Comparison of ENCODE assay signal across 8 cellular contexts in genomic region chr6:85679445-85680123, GRCh38. TPM values are rescaled to one million over a fixed set of nuclear protein-coding genes. Genes with fewer than 3 reads are reported as not detected.
DNase-seq lines count a peak whose midpoint lies in the region; ATAC-seq and TF ChIP-seq lines count a peak whose summit lies in the region.

No MANE protein-coding gene starts in this region.

- 26 to 37% (median 33%) methylated on average over 14 of the region's 14 CpGs for WGBS in spleen, 5 donors

- peaks cover 24 to 52% (median 42%) of the 10 kb centered on the region in 6 donors for H3K4me1 ChIP-seq in spleen

- DNase-seq in NCI-H748 treated with DMSO at 0.1 percent for 48 hours (lab: John Stamatoyannopoulos, UW) (peak; percentile 6), NCI-H748 (lab: John Stamatoyannopoulos, UW; ENCODE audit: unreplicated experiment) (no peak), SK-N-MC (ENCODE audit: low read depth, low spot score) (no peak), fibroblast of the aortic adventitia (ENCODE audit: low read depth) (no peak), spleen (no peak), inferior parietal cortex (ENCODE audit: extremely low spot score) (no peak), HuH-7.5 (ENCODE audit: low spot score) (no peak)

- no peak for ATAC-seq in HG02759 (IDR thresholded peaks at IDR 0.05; ENCODE audit: unreplicated experiment)

- H3K27me3 ChIP-seq in spleen (replicated peaks in 1 of 7) = no peaks in the 10 kb centered on the region

- H3K27ac ChIP-seq in SK-N-MC (peak overlapping the region; percentile 88), spleen (peak overlapping the region; percentile 66 to 97 (median 94))

- TF ChIP-seq CTCF in fibroblast of the aortic adventitia (IDR thresholded peaks at IDR 0.05; ENCODE audit: insufficient read depth, low read length) (no peak), spleen (IDR thresholded peaks at IDR 0.05 in 8 of 11, conservative IDR thresholded peaks at IDR 0.05 in 3 of 11) (no peak)

- H3K4me3 ChIP-seq in SK-N-MC (peak overlapping the region; percentile 98), fibroblast of the aortic adventitia (ENCODE audit: low read depth, low read length) (peak overlapping the region; percentile 77), spleen (peak overlapping the region; percentile 61 to 87 (median 80))

- intact Hi-C loops in spleen (cut with DNase I; ENCODE audit: low total_unique reads) = loop anchor here (2.0 to 10.0 kb wide), 2 partner anchors 37 to 85 kb away; partner anchors contain the start of genes SNX14 and SYNCRIP

- no peak for TF ChIP-seq POLR2A in spleen (IDR thresholded peaks at IDR 0.05)

- H3K9me3 ChIP-seq in SK-N-MC (ENCODE audit: low read depth, low read length) = no peaks in the 10 kb centered on the region
- peaks cover 0 to 2% (median 0%) of the 10 kb centered on the region in 8 donors for H3K9me3 ChIP-seq in spleen

- peak overlapping the region; percentile 95 for H3K9ac ChIP-seq in SK-N-MC (ENCODE audit: insufficient read length)

- peaks cover 34% of the 10 kb centered on the region for H3K36me3 ChIP-seq in SK-N-MC (ENCODE audit: insufficient read depth, low read length)
- H3K36me3 ChIP-seq in spleen = peaks cover 0 to 18% (median 0%) of the 10 kb centered on the region in 6 donors

RNA-seq across cellular contexts. Expression of gene SYNCRIP, which starts 36.9 kb away (rescaled TPM):
- total RNA-seq in fibroblast of the aortic adventitia (ENCODE audit: low replicate concordance) (90.5 and 95.1 TPM in 2 replicates), spleen (10 to 100 TPM; 60.0 to 92.1 (median 75.7) TPM)
- polyA plus RNA-seq in spleen = 10 to 100 TPM; 21.2 to 33.7 (median 29.0) TPM
